ENCODE assay signal across 1 cellular context in genomic region chr21:18289876-18290275, GRCh38.
TF ChIP-seq lines count a peak whose summit lies in the region.

No MANE protein-coding gene starts in this region.

TF ChIP-seq in HepG2, 621 proteins besides CTCF, POLR2A, EP300 and RAD21 (continued from another document):
- TF ChIP-seq TFE3 (CRISPR knock-in tag; IDR thresholded peaks at IDR 0.05) (no peak), MAFF (IDR thresholded peaks at IDR 0.05; ENCODE audit: low read depth, low read length) (peak; percentile 89)
